23 cellular contexts compared by ENCODE assay signal in genomic region chr14:28088125-28088524, GRCh38.
"Had no signal": no experiment of that assay in that cellular context is flagged by ENCODE, and none has a peak within 500 bp of the region (broad histone marks: within the 10 kb centered on the region; RNA-seq: fewer than 3 reads in every experiment).

No MANE protein-coding gene starts in this region.

- H3K27me3 ChIP-seq: colonic mucosa, gastrocnemius medialis, heart left ventricle, hepatocyte, pancreas, right lobe of liver, tibial nerve, upper lobe of left lung had no signal

- H3K27ac ChIP-seq: colonic mucosa, epithelial cell of prostate, gastrocnemius medialis, heart left ventricle, hepatocyte, pancreas, right lobe of liver, thoracic aorta, tibial nerve, upper lobe of left lung had no signal

- H3K9me3 ChIP-seq: colonic mucosa, gastrocnemius medialis, heart left ventricle, pancreas, right lobe of liver, thoracic aorta, tibial nerve, upper lobe of left lung had no signal

- H3K4me2 ChIP-seq: hepatocyte had no signal

- H3K4me1 ChIP-seq: colonic mucosa, gastrocnemius medialis, heart left ventricle, pancreas, right lobe of liver, tibial nerve, upper lobe of left lung had no signal

- ATAC-seq: esophagus mucosa; gastrocnemius medialis; heart left ventricle; left lobe of liver; natural killer cell treated with Interleukin-12 subunit alpha and Interleukin-12 subunit beta and Interleukin-15 and Interleukin-18, amount 100 ng/mL, for 72 hours; pancreas; right lobe of liver; stimulated activated naive B cell treated with anti-CD40 and anti-IgM and Interleukin-4, amounts not matched to agents 10 μg/mL and 1 μg/mL and 100 μg/mL, for 72 hours had no signal

- DNase-seq: colonic mucosa; effector CD8-positive, alpha-beta T cell; endodermal cell; foreskin fibroblast; gastrocnemius medialis; heart left ventricle; kidney; naive B cell; pancreas; right lobe of liver; small intestine; stimulated activated CD4-positive, alpha-beta T cell treated with anti-CD3 and anti-CD28 coated beads, Interleukin-15, amount 100 ng/mL, for 24 hours; stimulated activated CD4-positive, alpha-beta T cell treated with anti-CD3 and anti-CD28 coated beads, Interleukin-2, amount 100 ng/mL, for 48 hours; stimulated activated naive B cell treated with anti-CD40 and anti-IgM and Interleukin-4, amounts not matched to agents 10 μg/mL and 1 μg/mL and 100 μg/mL, for 72 hours; upper lobe of left lung had no signal

- H2AFZ ChIP-seq: hepatocyte had no signal

- H3K36me3 ChIP-seq: colonic mucosa, gastrocnemius medialis, heart left ventricle, pancreas, right lobe of liver, thoracic aorta, tibial nerve, upper lobe of left lung had no signal

- H3K4me3 ChIP-seq: colonic mucosa, gastrocnemius medialis, heart left ventricle, hepatocyte, lung, pancreas, right lobe of liver, thoracic aorta, tibial nerve, upper lobe of left lung had no signal
